In genomic region chr12:124829008-124829707, GRCh38 we compare ENCODE assay signal across 10 cellular contexts. TPM values are rescaled to one million over a fixed set of nuclear protein-coding genes. Genes with fewer than 3 reads are reported as not detected.
DNase-seq lines count a peak whose midpoint lies in the region; ATAC-seq, FAIRE-seq and TF ChIP-seq lines count a peak whose summit lies in the region.
"Had no signal": no experiment of that assay in that cellular context is flagged by ENCODE, and none has a peak within 500 bp of the region (broad histone marks: within the 10 kb centered on the region; RNA-seq: fewer than 3 reads in every experiment).

No MANE protein-coding gene starts in this region.

- H3K27ac ChIP-seq in H1 (ENCODE audit: low read depth, low read length), result no peak overlapping the region

- H3K23ac ChIP-seq in H1 (ENCODE audit: insufficient read length), result no peak overlapping the region

- no peak overlapping the region for H3K14ac ChIP-seq in H1 (ENCODE audit: insufficient read length)

- H3K9me3 ChIP-seq in H1 (ENCODE audit: insufficient read depth in 2 of 2, low read depth in 1 of 2, low read length in 1 of 2), result no peaks in the 10 kb centered on the region

- H3K36me3 ChIP-seq in H1 (ENCODE audit: control insufficient read depth in 2 of 4, insufficient read depth in 4 of 4, low read length in 3 of 4), result no peaks in the 10 kb centered on the region

- H3K4me1 ChIP-seq in H1 (replicated peaks in 1 of 4; ENCODE audit: control insufficient read depth in 3 of 4, insufficient read depth in 4 of 4, low read length in 3 of 4), result peaks cover 3 to 13% (median 8%) of the 10 kb centered on the region in 4 experiments

- H4K5ac ChIP-seq in H1 (ENCODE audit: insufficient read length, low read depth, low read length), result no peak overlapping the region

- H2BK12ac ChIP-seq in H1 (ENCODE audit: low read depth, low read length), result no peak overlapping the region

- no peak for TF ChIP-seq POLR2A in H1 (IDR thresholded peaks at IDR 0.05; ENCODE audit: control extremely low read depth in 1 of 2, low read depth in 2 of 2, low read length in 2 of 2)

- no peak overlapping the region for H4K91ac ChIP-seq in H1 (replicated peaks; ENCODE audit: insufficient read length, low read length)

- H4K20me1 ChIP-seq in H1 (replicated peaks in 1 of 2; ENCODE audit: control insufficient read depth in 1 of 2, insufficient read depth in 2 of 2, low read length in 2 of 2), result peaks cover 0 to 5% of the 10 kb centered on the region in 2 experiments

- no peak for FAIRE-seq in H1 (lab: Jason Lieb, UNC)

- H3K27ac Mint-ChIP-seq in nephron, result peak overlapping the region; percentile 79 to 94 (median 85)
- H3K27ac Mint-ChIP-seq: activated naive CD8-positive, alpha-beta T cell treated with anti-CD3 and anti-CD28 coated beads, Interleukin-2, amount 10 ng/mL, durations not matched to agents 7 days and 5 days had no signal

- no peak overlapping the region for H3K4me2 ChIP-seq in H1 (ENCODE audit: insufficient read depth in 1 of 2, low read depth in 2 of 2, low read length in 2 of 2)

- no peaks in the 10 kb centered on the region; the same call in 1 of the 2 replicates for H3K23me2 ChIP-seq in H1 (ENCODE audit: low read depth, low read length)

- peak overlapping the region; percentile 41 for H3K4ac ChIP-seq in H1 (replicated peaks; ENCODE audit: insufficient read length, low read depth, low read length)

- no peak for TF ChIP-seq RAD21 in H1 (IDR thresholded peaks at IDR 0.05 in 1 of 2, conservative IDR thresholded peaks at IDR 0.05 in 1 of 2; ENCODE audit: low read depth in 2 of 2, low read length in 2 of 2)

- H3K4me3 ChIP-seq in H1 (ENCODE audit: extremely low read depth in 1 of 4, insufficient read depth in 2 of 4, low read depth in 3 of 4, low read length in 4 of 4), result no peak overlapping the region

- H4K8ac ChIP-seq in H1 (ENCODE audit: extremely low read depth, insufficient read depth, low read length), result peak overlapping the region; percentile 36; the same call in 1 of the 2 replicates

- no peaks in the 10 kb centered on the region for H3K36me3 Mint-ChIP-seq in nephron (ENCODE audit: low read depth)
- H3K36me3 Mint-ChIP-seq: activated naive CD8-positive, alpha-beta T cell treated with anti-CD3 and anti-CD28 coated beads, Interleukin-2, amount 10 ng/mL, durations not matched to agents 7 days and 5 days had no signal

- H2AFZ ChIP-seq in H1 (ENCODE audit: low read length), result no peak overlapping the region

- no peak overlapping the region for H2BK20ac ChIP-seq in H1 (ENCODE audit: low read length)

- H2AK5ac ChIP-seq in H1 (ENCODE audit: low read depth, low read length), result no peak overlapping the region

- POLR2A ChIA-PET in H1 (lab: Charles Lee; ENCODE audit: partially characterized antibody), result no interaction called here

- TF ChIP-seq EP300 in H1 (IDR thresholded peaks at IDR 0.05; ENCODE audit: borderline replicate concordance in 1 of 2, low read depth in 2 of 2, low read length in 2 of 2), result no peak

- H3K4me1 Mint-ChIP-seq in nephron, result peaks cover 27% of the 10 kb centered on the region
- H3K4me1 Mint-ChIP-seq: activated naive CD8-positive, alpha-beta T cell treated with anti-CD3 and anti-CD28 coated beads, Interleukin-2, amount 10 ng/mL, durations not matched to agents 7 days and 5 days had no signal

- H3K79me2 ChIP-seq in H1 (ENCODE audit: control insufficient read depth in 1 of 2, insufficient read depth in 2 of 2, low read length in 2 of 2), result peaks cover 0 to 15% of the 10 kb centered on the region in 2 experiments; a peak in 3 of 4 replicates

- H3K79me1 ChIP-seq in H1 (ENCODE audit: low read depth, low read length), result peaks cover 7% of the 10 kb centered on the region

- H3K18ac ChIP-seq in H1 (ENCODE audit: extremely low read depth, low read length), result no peak overlapping the region

- no peak for ATAC-seq in stimulated activated naive CD8-positive, alpha-beta T cell treated with anti-CD3 and anti-CD28 coated beads, Interleukin-15, Interleukin-2, amounts not matched to agents 100 U/mL and 50 U/mL, for 24 hours
- ATAC-seq: Right ventricle myocardium inferior had no signal

- no peak overlapping the region for H3K4me3 Mint-ChIP-seq in nephron
- H3K4me3 Mint-ChIP-seq: activated naive CD8-positive, alpha-beta T cell treated with anti-CD3 and anti-CD28 coated beads, Interleukin-2, amount 10 ng/mL, durations not matched to agents 7 days and 5 days had no signal

- H3K9ac ChIP-seq in H1 (replicated peaks in 1 of 4; ENCODE audit: extremely low read depth in 1 of 4, low read depth in 3 of 4, low read length in 3 of 4), result no peak overlapping the region

- 0 out of 2 replicates have a peak overlapping the region, but pooled peaks have one; percentile 35 for H2BK5ac ChIP-seq in H1 (ENCODE audit: low read depth, low read length)

- H3K9me3 Mint-ChIP-seq in nephron, result no peaks in the 10 kb centered on the region

- DNase-seq in Daoy (ENCODE audit: low read depth) (peak; percentile 68), NCI-H226 (peak; percentile 77), H1 (ENCODE audit: low read depth in 1 of 2, low spot score in 2 of 2) (no peak), CD1c-positive myeloid dendritic cell (ENCODE audit: extremely low spot score) (no peak), UCSD-AML1 (lab: John Stamatoyannopoulos, UW; ENCODE audit: unreplicated experiment) (no peak), NCI-H2196 (lab: John Stamatoyannopoulos, UW; ENCODE audit: unreplicated experiment) (no peak)
- DNase-seq in stimulated activated naive CD8-positive, alpha-beta T cell treated with anti-CD3 and anti-CD28 coated beads, Interleukin-15, Interleukin-2, amounts not matched to agents 100 U/mL and 50 U/mL, for 24 hours, result no peak
- DNase-seq: activated naive CD8-positive, alpha-beta T cell treated with anti-CD3 and anti-CD28 coated beads, Interleukin-2, amount 10 ng/mL, durations not matched to agents 7 days and 5 days had no signal

- H3K56ac ChIP-seq in H1 (replicated peaks; ENCODE audit: insufficient read length, low read depth, low read length), result no peak overlapping the region

- 89% methylated on average over 9 of the region's 9 CpGs; no CpG with 5 or more reads in 1 of the 2 experiments for WGBS in H1 (ENCODE audit: extremely low coverage in 1 of 2, insufficient coverage in 1 of 2, insufficient read length in 1 of 2, insufficient replicate concordance in 2 of 2, low coverage in 1 of 2, low lambda C conversion rate in 2 of 2, missing lambda C conversion rate in 1 of 2), 2 experiments

- no peak overlapping the region for H2BK120ac ChIP-seq in H1 (replicated peaks; ENCODE audit: low read depth, low read length)

- TF ChIP-seq CTCF in H1 (IDR thresholded peaks at IDR 0.05; ENCODE audit: control extremely low read depth in 1 of 3, insufficient read depth in 1 of 3, low read depth in 1 of 3, low read length in 3 of 3), result no peak
- no peak for TF ChIP-seq CTCF in nephron (IDR thresholded peaks at IDR 0.05; ENCODE audit: unreplicated experiment in 3 of 3)

- H3K27me3 Mint-ChIP-seq in nephron (ENCODE audit: low read depth), result peaks cover 9% of the 10 kb centered on the region
- H3K27me3 Mint-ChIP-seq: activated naive CD8-positive, alpha-beta T cell treated with anti-CD3 and anti-CD28 coated beads, Interleukin-2, amount 10 ng/mL, durations not matched to agents 7 days and 5 days had no signal

- CTCF ChIA-PET in H1 (lab: Charles Lee; ENCODE audit: partially characterized antibody), result interaction anchor here (0.8 kb wide), 1 partner anchor 13 kb away, joined by 4 read pairs; no protein-coding TSS in a partner anchor

- no peaks in the 10 kb centered on the region for H3K27me3 ChIP-seq in H1 (replicated peaks in 1 of 4; ENCODE audit: control insufficient read depth in 3 of 4, extremely low read depth in 1 of 4, insufficient read depth in 3 of 4, low read length in 3 of 4)

- no peak overlapping the region for H2BK15ac ChIP-seq in H1 (ENCODE audit: low read length)

TF ChIP-seq in H1, 55 proteins besides CTCF, POLR2A, EP300 and RAD21:
- TF ChIP-seq KDM1A (IDR thresholded peaks at IDR 0.05; ENCODE audit: borderline replicate concordance, low read length), result peak; percentile 80
- no peak for TF ChIP-seq TEAD4 (IDR thresholded peaks at IDR 0.05; ENCODE audit: low read depth, low read length)
- no peak for TF ChIP-seq ATF3 (IDR thresholded peaks at IDR 0.05; ENCODE audit: insufficient read depth, low read depth, low read length)
- TF ChIP-seq CEBPB (IDR thresholded peaks at IDR 0.05; ENCODE audit: low read depth, low read length), result peak; percentile 67; the same call in 1 of the 2 replicates
- no peak for TF ChIP-seq POU5F1 (IDR thresholded peaks at IDR 0.05; ENCODE audit: low read depth, low read length)
- TF ChIP-seq HDAC2 (IDR thresholded peaks at IDR 0.05; ENCODE audit: borderline replicate concordance in 1 of 2, low read depth in 2 of 2, low read length in 2 of 2), result peak in 1 of 2 experiments; percentile 51; a peak in 1 of 4 replicates
- no peak for TF ChIP-seq YY1 (IDR thresholded peaks at IDR 0.05; ENCODE audit: low read depth, low read length)
- no peak for TF ChIP-seq EGR1 (IDR thresholded peaks at IDR 0.05; ENCODE audit: borderline replicate concordance, low read depth, low read length)
- TF ChIP-seq GABPA (IDR thresholded peaks at IDR 0.05; ENCODE audit: borderline replicate concordance, insufficient read depth, low read length), result no peak

RNA-seq across cellular contexts. Expression of gene SCARB1, which starts 34.5 kb away (rescaled TPM):
- total RNA-seq in Daoy (2014; rRNA removed; shearing (Covaris generic)), result 4.1 TPM in 2 replicates
- 57.1 and 58.0 TPM in 2 replicates for total RNA-seq in H1 (2021; fragmentation: NEBNext Ultra II Directional; extraction: Animal tissue kit (Norgen Biotek cat#: 25700))
- 45.3 and 70.7 TPM in 2 replicates for polyA plus RNA-seq in H1 (2011; rRNA removed)
- 49.4 TPM for polyA plus RNA-seq in H1 (2011; cell fraction: cytosol; rRNA removed)
- 108 TPM for polyA plus RNA-seq in H1 (2011; cell fraction: nucleus; rRNA removed)
- 52.4 to 76.7 TPM (median 66.8 TPM) in 4 replicates for polyA plus RNA-seq in H1 (2012, experiment 1 of 2)
- polyA plus RNA-seq in H1 (2012, experiment 2 of 2), result 40.2 TPM
- polyA plus RNA-seq in H1 (2013, experiment 1 of 2), result 81.2 TPM
- polyA plus RNA-seq in H1 (2013, experiment 2 of 2), result 90.5 TPM
- 52.9 and 55.6 TPM in 2 replicates for polyA minus RNA-seq in H1 (2011; rRNA and poly(A)+ RNA removed)
- 28.3 TPM for polyA minus RNA-seq in H1 (2011; cell fraction: cytosol; rRNA and poly(A)+ RNA removed)
- 31.4 TPM for polyA minus RNA-seq in H1 (2011; cell fraction: nucleus; rRNA and poly(A)+ RNA removed)

Comparison
In these comparisons a context has a peak if more than half of its experiments do, and no peak if none do; other contexts are left out.
1. DNase-seq: peak in Daoy (single experiment) and NCI-H226 (single experiment); none in H1 (0 of 2), stimulated activated naive CD8-positive, alpha-beta T cell treated with anti-CD3 and anti-CD28 coated beads, Interleukin-15, Interleukin-2, amounts not matched to agents 100 U/mL and 50 U/mL, for 24 hours (single experiment), CD1c-positive myeloid dendritic cell (single experiment), UCSD-AML1 (single experiment) and NCI-H2196 (single experiment).
2. RNA of gene SCARB1, which starts 34.5 kb away (total RNA-seq): 57.1 to 58.0 TPM in H1; 4.1 TPM in Daoy; every median in the first group is over 10 times any median in the second.